Comparison of ENCODE assay signal across 8 cellular contexts in the genomic region with DNA sequence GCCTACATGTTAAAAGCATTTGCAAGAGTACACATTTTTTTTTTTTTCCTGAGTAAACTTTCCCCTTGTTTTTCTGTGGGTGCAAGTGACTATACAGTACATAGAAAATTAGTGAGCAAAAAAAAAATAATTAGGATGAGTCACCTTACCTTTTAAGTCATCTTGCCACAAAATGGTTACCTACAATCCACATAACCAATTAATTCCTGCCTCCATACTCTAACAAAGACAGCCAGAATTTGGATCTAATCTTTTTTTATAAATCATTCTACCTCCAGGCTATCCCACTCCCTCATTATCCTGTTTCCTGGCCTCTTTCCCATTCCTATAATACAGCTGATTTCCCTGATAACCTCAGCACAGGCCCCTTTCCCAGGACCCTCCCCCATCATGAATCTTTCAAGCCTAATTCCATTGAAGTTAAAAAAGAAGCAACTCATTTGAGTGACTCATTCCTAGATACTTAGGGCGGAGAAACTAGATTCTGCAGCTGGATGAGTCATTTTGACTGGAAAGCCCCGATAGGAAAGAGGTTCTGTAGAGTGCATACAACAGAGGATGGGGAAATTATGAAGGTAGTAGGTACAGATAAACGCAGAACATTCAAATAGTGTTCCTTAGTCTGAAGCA.
A peak's percentile ranks its signal among the peaks of the same experiment; 100 is the strongest.
DNase-seq lines count a peak whose midpoint lies in the region; ATAC-seq and TF ChIP-seq lines count a peak whose summit lies in the region.

No MANE protein-coding gene starts in this region.

- TSS peak; percentile 70 for BruUV-seq in Calu3 (replicated peaks; lab: Mats Ljungman, UMichigan)

- POLR2A ChIA-PET in activated B cell treated with CpG ODN at 0.5 μM for 24 hours (lab: Charles Lee), result no interaction called here

- H3K4me3 Mint-ChIP-seq in Calu3 (ENCODE audit: low read depth, unreplicated experiment), result peak overlapping the region; percentile 46
- peak overlapping the region; percentile 48 for H3K4me3 Mint-ChIP-seq in activated B cell treated with CpG ODN at 0.5 μM for 24 hours

- H3K27ac Mint-ChIP-seq in Calu3 (ENCODE audit: unreplicated experiment) (peak overlapping the region; percentile 94), activated B cell treated with CpG ODN at 0.5 μM for 24 hours (peak overlapping the region; percentile 57)

- H3K27me3 Mint-ChIP-seq in Calu3 (ENCODE audit: unreplicated experiment), result no peaks in the 10 kb centered on the region
- no peaks in the 10 kb centered on the region for H3K27me3 Mint-ChIP-seq in activated B cell treated with CpG ODN at 0.5 μM for 24 hours

- peaks cover 12% of the 10 kb centered on the region for H3K36me3 Mint-ChIP-seq in Calu3 (ENCODE audit: insufficient read depth, unreplicated experiment)
- peaks cover 52% of the 10 kb centered on the region for H3K36me3 Mint-ChIP-seq in activated B cell treated with CpG ODN at 0.5 μM for 24 hours (ENCODE audit: low read depth)

- intact Hi-C loops in Calu3 (cut with micrococcal nuclease; ENCODE audit: unreplicated experiment), result loop anchor here (2.0 to 5.0 kb wide), 3 partner anchors 76 to 189 kb away; partner anchors contain the start of genes C4orf51 and MMAA
- intact Hi-C loops in activated B cell treated with CpG ODN at 0.5 μM for 24 hours (cut with micrococcal nuclease), result no loop called here

- TF ChIP-seq CTCF in Calu3 (IDR thresholded peaks at IDR 0.05; ENCODE audit: unreplicated experiment) (no peak), activated B cell treated with CpG ODN at 0.5 μM for 24 hours (IDR thresholded peaks at IDR 0.05) (no peak)

- no peaks in the 10 kb centered on the region for H3K9me3 Mint-ChIP-seq in Calu3 (ENCODE audit: low read depth, unreplicated experiment)
- H3K9me3 Mint-ChIP-seq in activated B cell treated with CpG ODN at 0.5 μM for 24 hours, result peaks cover 10% of the 10 kb centered on the region

- DNase-seq in Calu3 (peak; percentile 49), activated B cell treated with CpG ODN at 0.5 μM for 24 hours (no peak), fibroblast of the conjunctiva (ENCODE audit: low read depth) (peak; percentile 82), SIG-M5 treated with dmso at 0.1 percent for 504 hours (lab: John Stamatoyannopoulos, UW; ENCODE audit: unreplicated experiment) (no peak), ecto neural progenitor cell (ENCODE audit: low spot score) (no peak)
- peak in 3 of 4 experiments; percentile 4 to 30 (median 21) for DNase-seq in stimulated activated CD4-positive, alpha-beta T cell treated with anti-CD3 and anti-CD28 coated beads, Interleukin-1b, Interleukin-23, amount 100 ng/mL, for 24 hours (ENCODE audit: low read depth in 4 of 4, low spot score in 1 of 4)

- CTCF ChIA-PET in Calu3 (lab: Charles Lee) (interaction anchor here (0.6 kb wide), 1 partner anchor 1135 kb away, joined by 6 read pairs; no protein-coding TSS in a partner anchor), activated B cell treated with CpG ODN at 0.5 μM for 24 hours (lab: Charles Lee) (no interaction called here)

- H3K4me1 Mint-ChIP-seq in Calu3 (ENCODE audit: low read depth, unreplicated experiment) (peaks cover 34% of the 10 kb centered on the region), activated B cell treated with CpG ODN at 0.5 μM for 24 hours (peaks cover 11% of the 10 kb centered on the region)

- peak; percentile 71 for ATAC-seq in GM19395 (IDR thresholded peaks at IDR 0.05; ENCODE audit: unreplicated experiment)
- ATAC-seq in HG03196 (IDR thresholded peaks at IDR 0.05; ENCODE audit: unreplicated experiment), result peak; percentile 71
- peak; percentile 40 for ATAC-seq in activated B cell treated with CpG ODN at 0.5 μM for 24 hours (ENCODE audit: low read depth)

Comparison
In these comparisons a context has a peak if more than half of its experiments do, and no peak if none do; other contexts are left out.
1. DNase-seq: peak in Calu3 (single experiment), fibroblast of the conjunctiva (single experiment) and stimulated activated CD4-positive, alpha-beta T cell treated with anti-CD3 and anti-CD28 coated beads, Interleukin-1b, Interleukin-23, amount 100 ng/mL, for 24 hours (3 of 4); none in activated B cell treated with CpG ODN at 0.5 μM for 24 hours (single experiment), SIG-M5 treated with dmso at 0.1 percent for 504 hours (single experiment) and ecto neural progenitor cell (single experiment).
2. Peak in every context shown above with its lines, with median percentiles within 50 percentile points of each other: ATAC-seq.